ENCODE assay signal across 23 cellular contexts in genomic region chrX:134804779-134805178, GRCh38.
"Had no signal": no experiment of that assay in that cellular context is flagged by ENCODE, and none has a peak within 500 bp of the region (broad histone marks: within the 10 kb centered on the region; RNA-seq: fewer than 3 reads in every experiment).

No MANE protein-coding gene starts in this region.

- H3K27me3 ChIP-seq: gastrocnemius medialis, pancreas had no signal

- H3K36me3 Mint-ChIP-seq: activated naive CD4-positive, alpha-beta T cell treated with anti-CD3 and anti-CD28 coated beads, Interleukin-2, amount 50 U/mL, for 24 hours had no signal

- H3K27ac Mint-ChIP-seq: activated B cell treated with CpG ODN at 0.5 μM for 24 hours; activated naive CD4-positive, alpha-beta T cell treated with anti-CD3 and anti-CD28 coated beads, Interleukin-2, amount 50 U/mL, for 24 hours had no signal

- H3K27me3 Mint-ChIP-seq: activated B cell treated with CpG ODN at 0.5 μM for 24 hours; activated CD8-positive, alpha-beta T cell treated with anti-CD3 and anti-CD28 coated beads for 36 hours; activated naive CD4-positive, alpha-beta T cell treated with anti-CD3 and anti-CD28 coated beads, Interleukin-2, amount 50 U/mL, for 24 hours; activated naive CD8-positive, alpha-beta T cell treated with anti-CD3 and anti-CD28 coated beads, Interleukin-2, amount 50 U/mL, for 24 hours had no signal

- H3K36me3 ChIP-seq: gastrocnemius medialis, pancreas, prostate gland, thoracic aorta had no signal

- ATAC-seq: activated CD8-positive, alpha-beta T cell treated with anti-CD3 and anti-CD28 coated beads for 36 hours; activated naive CD8-positive, alpha-beta T cell treated with anti-CD3 and anti-CD28 coated beads, Interleukin-2, amount 50 U/mL, for 24 hours; gastrocnemius medialis; left ventricle myocardium superior; pancreas; sciatic nerve; stimulated activated naive CD8-positive, alpha-beta T cell treated with anti-CD3 and anti-CD28 coated beads, Interleukin-15, Interleukin-2, amounts not matched to agents 100 U/mL and 50 U/mL, for 24 hours had no signal

- H3K9me3 Mint-ChIP-seq: activated B cell treated with CpG ODN at 0.5 μM for 24 hours; activated CD8-positive, alpha-beta T cell treated with anti-CD3 and anti-CD28 coated beads for 36 hours; activated naive CD4-positive, alpha-beta T cell treated with anti-CD3 and anti-CD28 coated beads, Interleukin-2, amount 50 U/mL, for 24 hours; activated naive CD8-positive, alpha-beta T cell treated with anti-CD3 and anti-CD28 coated beads, Interleukin-2, amount 50 U/mL, for 24 hours had no signal

- H3K4me3 ChIP-seq: gastrocnemius medialis, pancreas, prostate gland, skin epidermis, thoracic aorta had no signal

- DNase-seq: activated B cell treated with CpG ODN at 0.5 μM for 24 hours; activated CD4-positive, alpha-beta T cell treated with anti-CD3 and anti-CD28 coated beads, Interleukin-2, amount 50 U/mL, for 1 hour; activated CD8-positive, alpha-beta T cell treated with anti-CD3 and anti-CD28 coated beads for 36 hours; activated naive CD8-positive, alpha-beta T cell treated with anti-CD3 and anti-CD28 coated beads, Interleukin-2, amount 50 U/mL, for 24 hours; activated T-cell treated with anti-CD3 and anti-CD28 coated beads for 4 hours; amygdala; caudate nucleus; gastrocnemius medialis; glutamatergic neuron; islet precursor cell; left ventricle myocardium superior; nucleus accumbens; pancreas; retina; stimulated activated CD4-positive, alpha-beta T cell treated with anti-CD3 and anti-CD28 coated beads, Interleukin-12 subunit alpha, Interleukin-12 subunit beta, amount 100 ng/mL, for 4 hours; stimulated activated CD4-positive, alpha-beta T cell treated with anti-CD3 and anti-CD28 coated beads, Interleukin-4, amount 100 ng/mL, for 1 hour; stimulated activated naive CD8-positive, alpha-beta T cell treated with anti-CD3 and anti-CD28 coated beads, Interleukin-15, Interleukin-2, amounts not matched to agents 100 U/mL and 50 U/mL, for 24 hours; trophoblast cell had no signal

- H3K27ac ChIP-seq: gastrocnemius medialis, pancreas, prostate gland, skin epidermis, thoracic aorta had no signal

- H3K4me1 ChIP-seq: gastrocnemius medialis, pancreas, prostate gland had no signal

- H3K4me3 Mint-ChIP-seq: activated B cell treated with CpG ODN at 0.5 μM for 24 hours; activated CD8-positive, alpha-beta T cell treated with anti-CD3 and anti-CD28 coated beads for 36 hours; activated naive CD4-positive, alpha-beta T cell treated with anti-CD3 and anti-CD28 coated beads, Interleukin-2, amount 50 U/mL, for 24 hours had no signal

- H3K9me3 ChIP-seq: gastrocnemius medialis, pancreas, prostate gland, thoracic aorta had no signal
